ENCODE assay signal across 20 cellular contexts in genomic region chr1:10623391-10624145, GRCh38.
"Had no signal": no experiment of that assay in that cellular context is flagged by ENCODE, and none has a peak within 500 bp of the region (broad histone marks: within the 10 kb centered on the region; RNA-seq: fewer than 3 reads in every experiment).

No MANE protein-coding gene starts in this region.

- H3K27ac ChIP-seq: body of pancreas, epithelial cell of prostate, thyroid gland had no signal

- H3K27me3 ChIP-seq: body of pancreas, heart left ventricle, thyroid gland had no signal

- H3K4me1 Mint-ChIP-seq: activated naive CD8-positive, alpha-beta T cell treated with anti-CD3 and anti-CD28 coated beads, Interleukin-2, amount 10 ng/mL, durations not matched to agents 7 days and 5 days; endodermal cell; naive B cell; neural crest cell; stimulated activated naive B cell treated with anti-CD40 and anti-IgM and Interleukin-4, amounts not matched to agents 10 μg/mL and 1 μg/mL and 100 μg/mL, for 72 hours had no signal

- H3K4me3 ChIP-seq: body of pancreas, heart left ventricle, mucosa of descending colon, thyroid gland had no signal

- H3K36me3 Mint-ChIP-seq: activated naive CD8-positive, alpha-beta T cell treated with anti-CD3 and anti-CD28 coated beads, Interleukin-2, amount 10 ng/mL, durations not matched to agents 7 days and 5 days had no signal

- H3K4me3 Mint-ChIP-seq: activated naive CD8-positive, alpha-beta T cell treated with anti-CD3 and anti-CD28 coated beads, Interleukin-2, amount 10 ng/mL, durations not matched to agents 7 days and 5 days; endodermal cell; naive B cell; neural crest cell; stimulated activated naive B cell treated with anti-CD40 and anti-IgM and Interleukin-4, amounts not matched to agents 10 μg/mL and 1 μg/mL and 100 μg/mL, for 72 hours; T-helper 1 cell treated with Interleukin-12 subunit alpha and Interleukin-12 subunit beta and Interleukin-4 antibody, amounts not matched to agents 30 μg/mL and 1 μg/mL, for 36 hours had no signal

- FAIRE-seq: colon, frontal cortex had no signal

- H3K9me3 ChIP-seq: body of pancreas, heart left ventricle, mucosa of descending colon, thyroid gland had no signal

- H3K9me3 Mint-ChIP-seq: activated naive CD8-positive, alpha-beta T cell treated with anti-CD3 and anti-CD28 coated beads, Interleukin-2, amount 10 ng/mL, durations not matched to agents 7 days and 5 days; endodermal cell; naive B cell; neural crest cell; stimulated activated naive B cell treated with anti-CD40 and anti-IgM and Interleukin-4, amounts not matched to agents 10 μg/mL and 1 μg/mL and 100 μg/mL, for 72 hours; T-helper 1 cell treated with Interleukin-12 subunit alpha and Interleukin-12 subunit beta and Interleukin-4 antibody, amounts not matched to agents 30 μg/mL and 1 μg/mL, for 36 hours had no signal

- ATAC-seq: body of pancreas; heart left ventricle; mucosa of descending colon; sciatic nerve; stimulated activated naive B cell treated with anti-CD40 and anti-IgM and Interleukin-4, amounts not matched to agents 10 μg/mL and 1 μg/mL and 100 μg/mL, for 72 hours had no signal

- DNase-seq: activated CD4-positive, alpha-beta T cell treated with anti-CD3 and anti-CD28 coated beads for 1 hour; activated CD4-positive, alpha-beta T cell treated with anti-CD3 and anti-CD28 coated beads, Interleukin-2, amount 50 U/mL, for 48 hours; activated naive CD4-positive, alpha-beta T cell; activated naive CD8-positive, alpha-beta T cell treated with anti-CD3 and anti-CD28 coated beads, Interleukin-2, amount 10 ng/mL, durations not matched to agents 7 days and 5 days; amygdala; body of pancreas; caudate nucleus; endodermal cell; mesenchymal stem cell; mucosa of descending colon; naive B cell; stimulated activated naive B cell treated with anti-CD40 and anti-IgM and Interleukin-4, amounts not matched to agents 10 μg/mL and 1 μg/mL and 100 μg/mL, for 72 hours had no signal

- H3K27me3 Mint-ChIP-seq: activated naive CD8-positive, alpha-beta T cell treated with anti-CD3 and anti-CD28 coated beads, Interleukin-2, amount 10 ng/mL, durations not matched to agents 7 days and 5 days; naive B cell; stimulated activated naive B cell treated with anti-CD40 and anti-IgM and Interleukin-4, amounts not matched to agents 10 μg/mL and 1 μg/mL and 100 μg/mL, for 72 hours had no signal

- H3K27ac Mint-ChIP-seq: activated naive CD8-positive, alpha-beta T cell treated with anti-CD3 and anti-CD28 coated beads, Interleukin-2, amount 10 ng/mL, durations not matched to agents 7 days and 5 days; endodermal cell; stimulated activated naive B cell treated with anti-CD40 and anti-IgM and Interleukin-4, amounts not matched to agents 10 μg/mL and 1 μg/mL and 100 μg/mL, for 72 hours; T-helper 1 cell treated with Interleukin-12 subunit alpha and Interleukin-12 subunit beta and Interleukin-4 antibody, amounts not matched to agents 30 μg/mL and 1 μg/mL, for 36 hours had no signal
